In genomic region chr11:85123752-85124231, GRCh38 we compare ENCODE assay signal across 9 cellular contexts.
DNase-seq lines count a peak whose midpoint lies in the region; ATAC-seq lines count a peak whose summit lies in the region.
"Had no signal": no experiment of that assay in that cellular context is flagged by ENCODE, and none has a peak within 500 bp of the region (broad histone marks: within the 10 kb centered on the region; RNA-seq: fewer than 3 reads in every experiment).

No MANE protein-coding gene starts in this region.

- H3K4me3 Mint-ChIP-seq in activated T-helper 17 cell treated with anti-CD3 and anti-CD28 coated beads, Interleukin-2, amount 50 U/mL, for 72 hours = no peak overlapping the region

- no peaks in the 10 kb centered on the region for H3K4me1 Mint-ChIP-seq in activated T-helper 17 cell treated with anti-CD3 and anti-CD28 coated beads, Interleukin-2, amount 50 U/mL, for 72 hours

- ATAC-seq in GM19035 (IDR thresholded peaks at IDR 0.05; ENCODE audit: unreplicated experiment) (peak; percentile 88), HG02678 (IDR thresholded peaks at IDR 0.05; ENCODE audit: unreplicated experiment) (peak; percentile 86), HG03571 (IDR thresholded peaks at IDR 0.05; ENCODE audit: unreplicated experiment) (peak; percentile 89)
- ATAC-seq in activated T-helper 17 cell treated with anti-CD3 and anti-CD28 coated beads, Interleukin-2, amount 50 U/mL, for 72 hours (replicated peaks) = no peak
- ATAC-seq: K562, Panc1 had no signal

- no peak overlapping the region for H3K27ac Mint-ChIP-seq in activated T-helper 17 cell treated with anti-CD3 and anti-CD28 coated beads, Interleukin-2, amount 50 U/mL, for 72 hours

- DNase-seq in renal cortical epithelial cell (ENCODE audit: low read depth) = peak; percentile 41
- DNase-seq in NCI-H187 (lab: John Stamatoyannopoulos, UW) = no peak
- no peak for DNase-seq in NK-92 (lab: John Stamatoyannopoulos, UW; ENCODE audit: unreplicated experiment)

- H3K36me3 Mint-ChIP-seq in activated T-helper 17 cell treated with anti-CD3 and anti-CD28 coated beads, Interleukin-2, amount 50 U/mL, for 72 hours (ENCODE audit: low read depth) = no peaks in the 10 kb centered on the region

- H3K27me3 Mint-ChIP-seq in activated T-helper 17 cell treated with anti-CD3 and anti-CD28 coated beads, Interleukin-2, amount 50 U/mL, for 72 hours = no peaks in the 10 kb centered on the region

- H3K9me3 Mint-ChIP-seq in activated T-helper 17 cell treated with anti-CD3 and anti-CD28 coated beads, Interleukin-2, amount 50 U/mL, for 72 hours = peaks cover 22% of the 10 kb centered on the region
